Comparison of ENCODE assay signal across 15 cellular contexts in genomic region chr11:63663809-63664208, GRCh38. TPM values are rescaled to one million over a fixed set of nuclear protein-coding genes. Genes with fewer than 3 reads are reported as not detected.
DNase-seq lines count a peak whose midpoint lies in the region; ATAC-seq and TF ChIP-seq lines count a peak whose summit lies in the region.
"Had no signal": no experiment of that assay in that cellular context is flagged by ENCODE, and none has a peak within 500 bp of the region (broad histone marks: within the 10 kb centered on the region; RNA-seq: fewer than 3 reads in every experiment).

No MANE protein-coding gene starts in this region.

- H3K9me3 ChIP-seq in endodermal cell (ENCODE audit: control insufficient read depth, low read length): no peaks in the 10 kb centered on the region
- H3K9me3 ChIP-seq in osteoblast (ENCODE audit: low read depth, low read length): no peaks in the 10 kb centered on the region
- H3K9me3 ChIP-seq in hepatocyte (ENCODE audit: low read depth): no peaks in the 10 kb centered on the region
- H3K9me3 ChIP-seq: prostate gland had no signal

- H3K27me3 ChIP-seq in endodermal cell (ENCODE audit: control insufficient read depth, insufficient read depth, low read length, poor library complexity, severe bottlenecking) (no peaks in the 10 kb centered on the region), osteoblast (ENCODE audit: insufficient read depth, low read length) (no peaks in the 10 kb centered on the region), hepatocyte (no peaks in the 10 kb centered on the region)

- no peak for TF ChIP-seq CTCF in endodermal cell (conservative IDR thresholded peaks at IDR 0.05)
- TF ChIP-seq CTCF in osteoblast (IDR thresholded peaks at IDR 0.05; ENCODE audit: extremely low read depth, low read depth, low read length): no peak
- no peak for TF ChIP-seq CTCF in hepatocyte (IDR thresholded peaks at IDR 0.05; ENCODE audit: poor library complexity)

- H3K27ac ChIP-seq in endodermal cell (ENCODE audit: low read depth, low read length) (no peak overlapping the region), osteoblast (ENCODE audit: low read depth, low read length) (peak overlapping the region; percentile 56), caudate nucleus (ENCODE audit: low read depth, low read length) (no peak overlapping the region), hepatocyte (no peak overlapping the region)
- H3K27ac ChIP-seq: prostate gland had no signal

- peak; percentile 78 for DNase-seq in EH (ENCODE audit: low read depth)
- peak; percentile 60 for DNase-seq in RPMI7951 (ENCODE audit: low read depth)
- peak; percentile 8 for DNase-seq in endodermal cell
- DNase-seq in osteoblast (ENCODE audit: insufficient read length, low spot score, missing footprints): peak; percentile 94
- DNase-seq in DMS 273 treated with DMSO at 0.1 percent for 48 hours (lab: John Stamatoyannopoulos, UW): no peak
- no peak for DNase-seq in caudate nucleus (lab: John Stamatoyannopoulos, UW)
- DNase-seq in hepatocyte (ENCODE audit: low spot score): no peak
- DNase-seq: activated naive CD8-positive, alpha-beta T cell treated with anti-CD3 and anti-CD28 coated beads, Interleukin-2, amount 10 ng/mL, durations not matched to agents 7 days and 5 days; CD4-positive, alpha-beta memory T cell; NCI-H524 treated with DMSO at 0.1 percent for 48 hours; SHP77; stimulated activated naive CD8-positive, alpha-beta T cell treated with anti-CD3 and anti-CD28 coated beads, Interleukin-15, Interleukin-2, amounts not matched to agents 100 U/mL and 50 U/mL, for 24 hours had no signal

- WGBS in endodermal cell (ENCODE audit: insufficient coverage in 1 of 2, insufficient read length in 1 of 2), 2 experiments: 0% methylated on average over 1 of the region's 1 CpG
- WGBS in hepatocyte (ENCODE audit: low lambda C conversion rate, missing lambda C conversion rate): 0% methylated on average over 1 of the region's 1 CpG

- H3K27me3 Mint-ChIP-seq in endodermal cell (ENCODE audit: insufficient read depth): no peaks in the 10 kb centered on the region
- H3K27me3 Mint-ChIP-seq: activated naive CD8-positive, alpha-beta T cell treated with anti-CD3 and anti-CD28 coated beads, Interleukin-2, amount 10 ng/mL, durations not matched to agents 7 days and 5 days; CD4-positive, alpha-beta memory T cell had no signal

- H3K4me2 ChIP-seq in osteoblast (ENCODE audit: insufficient read depth, low read length): peak overlapping the region; percentile 28
- H3K4me2 ChIP-seq in hepatocyte: no peak overlapping the region

- no peak for ATAC-seq in GM18870 (IDR thresholded peaks at IDR 0.05; ENCODE audit: unreplicated experiment)
- ATAC-seq: stimulated activated naive CD8-positive, alpha-beta T cell treated with anti-CD3 and anti-CD28 coated beads, Interleukin-15, Interleukin-2, amounts not matched to agents 100 U/mL and 50 U/mL, for 24 hours had no signal

- H3K4me1 ChIP-seq in endodermal cell (ENCODE audit: control insufficient read depth, insufficient read depth, low read length) (no peaks in the 10 kb centered on the region), osteoblast (ENCODE audit: insufficient read depth, low read length) (peaks cover 47% of the 10 kb centered on the region), hepatocyte (ENCODE audit: insufficient read depth) (no peaks in the 10 kb centered on the region)
- H3K4me1 ChIP-seq: prostate gland had no signal

- H3K4me3 Mint-ChIP-seq in endodermal cell: no peak overlapping the region
- H3K4me3 Mint-ChIP-seq: activated naive CD8-positive, alpha-beta T cell treated with anti-CD3 and anti-CD28 coated beads, Interleukin-2, amount 10 ng/mL, durations not matched to agents 7 days and 5 days; CD4-positive, alpha-beta memory T cell; mesothelial cell of epicardium had no signal

- H4K20me1 ChIP-seq in osteoblast (ENCODE audit: insufficient read depth, low read length): peaks cover 64% of the 10 kb centered on the region
- H4K20me1 ChIP-seq in hepatocyte (ENCODE audit: insufficient read depth, poor library complexity, severe bottlenecking): peaks cover 15% of the 10 kb centered on the region

- no peak overlapping the region for H3K9ac ChIP-seq in endodermal cell (ENCODE audit: extremely low read depth, low read length, poor library complexity, severe bottlenecking)

- H2AFZ ChIP-seq in osteoblast (ENCODE audit: low read length) (no peak overlapping the region), hepatocyte (no peak overlapping the region)

- H3K79me2 ChIP-seq in osteoblast (ENCODE audit: insufficient read depth, low read length) (peaks cover 90% of the 10 kb centered on the region), hepatocyte (peaks cover 95% of the 10 kb centered on the region)

- H3K36me3 ChIP-seq in endodermal cell (ENCODE audit: control insufficient read depth, insufficient read depth, low read length) (peaks cover 11% of the 10 kb centered on the region), osteoblast (ENCODE audit: insufficient read depth, low read length) (peaks cover 5% of the 10 kb centered on the region), hepatocyte (replicated peaks; ENCODE audit: insufficient read depth, low read depth) (no peaks in the 10 kb centered on the region)
- H3K36me3 ChIP-seq: prostate gland had no signal

- no peak overlapping the region for H3K27ac Mint-ChIP-seq in endodermal cell
- H3K27ac Mint-ChIP-seq: activated naive CD8-positive, alpha-beta T cell treated with anti-CD3 and anti-CD28 coated beads, Interleukin-2, amount 10 ng/mL, durations not matched to agents 7 days and 5 days; mesothelial cell of epicardium had no signal

- H3K4me1 Mint-ChIP-seq in endodermal cell: peaks cover 4% of the 10 kb centered on the region

- H3K9me2 ChIP-seq in hepatocyte (replicated peaks; ENCODE audit: insufficient read depth): no peaks in the 10 kb centered on the region

- H3K4me3 ChIP-seq in endodermal cell (ENCODE audit: low read length): no peak overlapping the region
- no peak overlapping the region for H3K4me3 ChIP-seq in osteoblast (ENCODE audit: insufficient read depth, low read length)
- H3K4me3 ChIP-seq in hepatocyte: no peak overlapping the region
- H3K4me3 ChIP-seq: prostate gland had no signal

- no peaks in the 10 kb centered on the region for H3K9me3 Mint-ChIP-seq in endodermal cell
- H3K9me3 Mint-ChIP-seq: activated naive CD8-positive, alpha-beta T cell treated with anti-CD3 and anti-CD28 coated beads, Interleukin-2, amount 10 ng/mL, durations not matched to agents 7 days and 5 days; CD4-positive, alpha-beta memory T cell; mesothelial cell of epicardium had no signal

- peaks cover 9% of the 10 kb centered on the region for H3K36me3 Mint-ChIP-seq in endodermal cell (ENCODE audit: low read depth)
- H3K36me3 Mint-ChIP-seq: activated naive CD8-positive, alpha-beta T cell treated with anti-CD3 and anti-CD28 coated beads, Interleukin-2, amount 10 ng/mL, durations not matched to agents 7 days and 5 days had no signal

RNA-seq across cellular contexts. Expression of gene ATL3, which starts 7.4 kb away (rescaled TPM):
- total RNA-seq in RPMI7951 (2014; rRNA removed; shearing (Covaris generic)): 128 and 139 TPM in 2 replicates
- total RNA-seq in endodermal cell: 10 to 100 TPM; 33.8 to 38.0 TPM
- polyA plus RNA-seq in endodermal cell (2013, experiment 1 of 2): 10.3 TPM
- polyA plus RNA-seq in endodermal cell (2013, experiment 2 of 2): 10.8 TPM
- 276 and 300 TPM in 2 replicates for total RNA-seq in osteoblast
- total RNA-seq in hepatocyte: 30.1 and 36.2 TPM in 2 replicates
- polyA plus RNA-seq in hepatocyte: 8.7 and 9.7 TPM in 2 replicates

RNA-seq across cellular contexts. Expression of gene RTN3, which starts 17.5 kb away (rescaled TPM):
- total RNA-seq in RPMI7951 (2014; rRNA removed; shearing (Covaris generic)): 109 and 114 TPM in 2 replicates
- total RNA-seq in endodermal cell (100 to 1,000 TPM; 128 to 160 TPM), osteoblast (101 and 108 TPM in 2 replicates), hepatocyte (85.4 and 89.9 TPM in 2 replicates)
- 247 TPM for polyA plus RNA-seq in endodermal cell (2013, experiment 1 of 2)
- polyA plus RNA-seq in endodermal cell (2013, experiment 2 of 2): 213 TPM
- polyA plus RNA-seq in hepatocyte: 84.0 and 108 TPM in 2 replicates

RNA-seq across cellular contexts. Expression of gene PLAAT3, which starts 49.6 kb away (rescaled TPM):
- 7.3 and 8.8 TPM in 2 replicates for total RNA-seq in RPMI7951 (2014; rRNA removed; shearing (Covaris generic))
- total RNA-seq in endodermal cell (10 to 100 TPM; 33.5 to 45.9 TPM), osteoblast (25.6 and 34.4 TPM in 2 replicates), hepatocyte (26.9 and 32.4 TPM in 2 replicates)
- 16.2 TPM for polyA plus RNA-seq in endodermal cell (2013, experiment 1 of 2)
- 8.3 TPM for polyA plus RNA-seq in endodermal cell (2013, experiment 2 of 2)
- 49.6 and 59.9 TPM in 2 replicates for polyA plus RNA-seq in hepatocyte

Comparison
In these comparisons a context has a peak if more than half of its experiments do, and no peak if none do; other contexts are left out.
1. DNase-seq: peak in EH (single experiment), RPMI7951 (single experiment), endodermal cell (single experiment) and osteoblast (single experiment); none in DMS 273 treated with DMSO at 0.1 percent for 48 hours (single experiment), caudate nucleus (0 of 61) and hepatocyte (single experiment).